In the genomic region with DNA sequence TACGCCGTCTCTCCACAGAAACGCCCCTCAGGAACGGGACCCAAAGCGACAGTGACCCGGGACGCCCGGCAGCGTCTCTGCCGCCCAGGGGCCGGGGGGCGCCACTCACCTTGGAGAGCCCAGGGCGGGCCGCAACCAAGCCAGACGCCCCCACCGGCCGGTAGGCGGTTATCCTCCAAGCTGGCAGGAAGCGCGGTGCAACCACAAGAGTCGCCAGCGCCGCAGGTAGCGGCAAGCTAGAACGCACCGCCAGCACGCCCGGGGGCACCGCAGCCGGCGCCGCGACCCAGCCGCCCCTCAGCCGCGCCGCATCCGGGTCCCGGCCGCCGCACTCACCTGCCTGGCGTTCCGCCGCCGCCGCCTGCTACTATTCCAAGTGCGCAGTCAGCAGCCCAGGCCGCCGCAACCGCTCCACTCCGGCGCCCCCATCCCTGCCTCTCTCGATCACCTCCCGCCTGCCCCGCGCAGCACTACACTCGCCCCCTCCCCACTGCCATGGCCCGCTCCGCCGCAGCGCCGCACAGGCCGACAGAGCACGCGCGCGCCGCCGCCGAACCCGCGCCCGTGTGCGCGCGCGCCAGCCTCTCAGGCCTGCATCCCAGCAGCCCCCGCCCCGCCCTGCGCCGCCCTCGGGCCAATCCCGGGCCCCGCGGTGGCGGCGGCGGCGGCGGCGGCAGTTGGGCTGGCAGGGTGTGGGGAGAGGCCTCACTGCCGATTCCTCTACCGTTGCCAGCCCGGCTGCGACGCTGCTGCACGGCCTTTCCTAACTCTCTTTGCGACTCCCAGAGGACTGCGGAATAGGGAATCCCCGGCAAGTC, we compare ENCODE assay signal across 1 cellular context.
TF ChIP-seq lines count a peak whose summit lies in the region.

PIK3CB (minus strand) TSS at position 570 of the 818 bp plus-strand sequence. CDS start 75,585 bp downstream, outside the sequence.

TF ChIP-seq in WTC11, 78 proteins besides CTCF, POLR2A, EP300 and RAD21 (continued from another document):
- 0 out of 2 replicates have a peak, but pooled peaks have one; percentile 12 for TF ChIP-seq SMAD3 (CRISPR knock-in tag; IDR thresholded peaks at IDR 0.05; ENCODE audit: borderline replicate concordance)
- TF ChIP-seq ZNF671 (CRISPR knock-in tag; IDR thresholded peaks at IDR 0.05), result no peak
- TF ChIP-seq FOXP1 (CRISPR knock-in tag; IDR thresholded peaks at IDR 0.05; ENCODE audit: borderline replicate concordance), result peak; percentile 79; the same call in 1 of the 2 replicates
- peak; percentile 85; the same call in 1 of the 2 replicates for TF ChIP-seq E2F5 (CRISPR knock-in tag; IDR thresholded peaks at IDR 0.05)
TF ChIP-seq in WTC11: peak in this region for 18.
